11 cellular contexts compared by ENCODE assay signal in genomic region chr5:9851458-9851857, GRCh38.
A peak's percentile ranks its signal among the peaks of the same experiment; 100 is the strongest.
DNase-seq lines count a peak whose midpoint lies in the region; ATAC-seq, FAIRE-seq and TF ChIP-seq lines count a peak whose summit lies in the region.
"Had no signal": no experiment of that assay in that cellular context is flagged by ENCODE, and none has a peak within 500 bp of the region (broad histone marks: within the 10 kb centered on the region; RNA-seq: fewer than 3 reads in every experiment).

No MANE protein-coding gene starts in this region.

- H3K27me3 ChIP-seq in CD8-positive, alpha-beta memory T cell (ENCODE audit: insufficient read depth, low read length, poor library complexity, severe bottlenecking), result no peaks in the 10 kb centered on the region

- H3K9me3 ChIP-seq in CD8-positive, alpha-beta memory T cell (ENCODE audit: low read length), result no peaks in the 10 kb centered on the region

- POLR2A ChIA-PET in CD8-positive, alpha-beta memory T cell (lab: Charles Lee), result no interaction called here

- no peak for FAIRE-seq in H54 (lab: Jason Lieb, UNC)
- FAIRE-seq: colon, GM18507 had no signal

- no peaks in the 10 kb centered on the region for H3K36me3 Mint-ChIP-seq in CD8-positive, alpha-beta memory T cell

- ATAC-seq in SK-N-SH treated with all-trans-retinoic acid at 6 μM for 48 hours (peak; percentile 88), GM18873 (IDR thresholded peaks at IDR 0.05; ENCODE audit: low FRiP score, unreplicated experiment) (no peak)

- intact Hi-C loops in lower leg skin (cut with DNase I; ENCODE audit: low total_unique reads), result no loop called here

- H3K4me3 ChIP-seq in fibroblast of the aortic adventitia (ENCODE audit: low read depth, low read length), result no peak overlapping the region
- no peak overlapping the region for H3K4me3 ChIP-seq in CD8-positive, alpha-beta memory T cell (ENCODE audit: low read length)
- H3K4me3 ChIP-seq in lower leg skin (ENCODE audit: low read depth, poor library complexity, severe bottlenecking), result no peak overlapping the region

- H3K27me3 Mint-ChIP-seq in CD8-positive, alpha-beta memory T cell, result peaks cover 0 to 1% of the 10 kb centered on the region in 2 donors

- no peaks in the 10 kb centered on the region for H3K4me1 ChIP-seq in CD8-positive, alpha-beta memory T cell (ENCODE audit: insufficient read depth, low read length)

- no peaks in the 10 kb centered on the region for H3K36me3 ChIP-seq in CD8-positive, alpha-beta memory T cell (ENCODE audit: insufficient read depth, low read length)

- H3K4me3 Mint-ChIP-seq in CD8-positive, alpha-beta memory T cell, result no peak overlapping the region

- TF ChIP-seq CTCF in fibroblast of the aortic adventitia (IDR thresholded peaks at IDR 0.05; ENCODE audit: insufficient read depth, low read length) (peak; percentile 49), lower leg skin (IDR thresholded peaks at IDR 0.05) (no peak)

- H3K27ac ChIP-seq in CD8-positive, alpha-beta memory T cell (ENCODE audit: low read depth, low read length), result no peak overlapping the region
- H3K27ac ChIP-seq: KMS-11 had no signal

- WGBS in lower leg skin, 2 donors, result 54 to 69% methylated on average over 3 of the region's 3 CpGs

- no peaks in the 10 kb centered on the region for H3K4me1 Mint-ChIP-seq in CD8-positive, alpha-beta memory T cell

- H3K9me3 Mint-ChIP-seq in CD8-positive, alpha-beta memory T cell, result peaks cover 0 to 15% (median 2%) of the 10 kb centered on the region in 5 donors

- DNase-seq in H54 (ENCODE audit: insufficient read length, low spot score) (peak; percentile 18), fibroblast of the aortic adventitia (ENCODE audit: low read depth) (peak; percentile 86), smooth muscle cell of the brain vasculature (ENCODE audit: low read depth, low spot score) (peak; percentile 51), lower leg skin (ENCODE audit: low spot score in 2 of 2) (no peak)
- no peak for DNase-seq in CD8-positive, alpha-beta memory T cell
- DNase-seq: kidney glomerular epithelial cell had no signal

- H3K27ac Mint-ChIP-seq in CD8-positive, alpha-beta memory T cell, result no peak overlapping the region

- CTCF ChIA-PET in CD8-positive, alpha-beta memory T cell (lab: Charles Lee), result no interaction called here

- TF ChIP-seq POLR2A in H54 (IDR thresholded peaks at IDR 0.05; ENCODE audit: low read depth, low read length), result no peak
- no peak for TF ChIP-seq POLR2A in lower leg skin (IDR thresholded peaks at IDR 0.05)

TF ChIP-seq in SK-N-SH treated with all-trans-retinoic acid at 6 μM for 48 hours, 23 proteins besides CTCF, POLR2A, EP300 and RAD21:
- TF ChIP-seq ZNF565 (CRISPR knock-in tag; conservative IDR thresholded peaks at IDR 0.05; ENCODE audit: low read depth), result no peak
- TF ChIP-seq GLIS3 (CRISPR knock-in tag; IDR thresholded peaks at IDR 0.05), result no peak
- TF ChIP-seq TCF4 (CRISPR knock-in tag; IDR thresholded peaks at IDR 0.05; ENCODE audit: borderline replicate concordance), result peak; percentile 36; the same call in 1 of the 2 replicates
- TF ChIP-seq OSR1 (CRISPR knock-in tag; IDR thresholded peaks at IDR 0.05), result no peak
- no peak for TF ChIP-seq ZFP3 (CRISPR knock-in tag; IDR thresholded peaks at IDR 0.05)
- TF ChIP-seq TOX (CRISPR knock-in tag; IDR thresholded peaks at IDR 0.05; ENCODE audit: borderline replicate concordance), result no peak
- TF ChIP-seq, protein P1, sequence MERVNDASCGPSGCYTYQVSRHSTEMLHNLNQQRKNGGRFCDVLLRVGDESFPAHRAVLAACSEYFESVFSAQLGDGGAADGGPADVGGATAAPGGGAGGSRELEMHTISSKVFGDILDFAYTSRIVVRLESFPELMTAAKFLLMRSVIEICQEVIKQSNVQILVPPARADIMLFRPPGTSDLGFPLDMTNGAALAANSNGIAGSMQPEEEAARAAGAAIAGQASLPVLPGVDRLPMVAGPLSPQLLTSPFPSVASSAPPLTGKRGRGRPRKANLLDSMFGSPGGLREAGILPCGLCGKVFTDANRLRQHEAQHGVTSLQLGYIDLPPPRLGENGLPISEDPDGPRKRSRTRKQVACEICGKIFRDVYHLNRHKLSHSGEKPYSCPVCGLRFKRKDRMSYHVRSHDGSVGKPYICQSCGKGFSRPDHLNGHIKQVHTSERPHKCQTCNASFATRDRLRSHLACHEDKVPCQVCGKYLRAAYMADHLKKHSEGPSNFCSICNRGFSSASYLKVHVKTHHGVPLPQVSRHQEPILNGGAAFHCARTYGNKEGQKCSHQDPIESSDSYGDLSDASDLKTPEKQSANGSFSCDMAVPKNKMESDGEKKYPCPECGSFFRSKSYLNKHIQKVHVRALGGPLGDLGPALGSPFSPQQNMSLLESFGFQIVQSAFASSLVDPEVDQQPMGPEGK (CRISPR knock-in tag; IDR thresholded peaks at IDR 0.05; ENCODE audit: borderline replicate concordance), result no peak

Comparison
In these comparisons a context has a peak if more than half of its experiments do, and no peak if none do; other contexts are left out.
1. DNase-seq: peak in H54 (single experiment), fibroblast of the aortic adventitia (single experiment) and smooth muscle cell of the brain vasculature (single experiment); none in CD8-positive, alpha-beta memory T cell (0 of 5) and lower leg skin (0 of 2).